ENCODE assay signal across 1 cellular context in the genomic region with DNA sequence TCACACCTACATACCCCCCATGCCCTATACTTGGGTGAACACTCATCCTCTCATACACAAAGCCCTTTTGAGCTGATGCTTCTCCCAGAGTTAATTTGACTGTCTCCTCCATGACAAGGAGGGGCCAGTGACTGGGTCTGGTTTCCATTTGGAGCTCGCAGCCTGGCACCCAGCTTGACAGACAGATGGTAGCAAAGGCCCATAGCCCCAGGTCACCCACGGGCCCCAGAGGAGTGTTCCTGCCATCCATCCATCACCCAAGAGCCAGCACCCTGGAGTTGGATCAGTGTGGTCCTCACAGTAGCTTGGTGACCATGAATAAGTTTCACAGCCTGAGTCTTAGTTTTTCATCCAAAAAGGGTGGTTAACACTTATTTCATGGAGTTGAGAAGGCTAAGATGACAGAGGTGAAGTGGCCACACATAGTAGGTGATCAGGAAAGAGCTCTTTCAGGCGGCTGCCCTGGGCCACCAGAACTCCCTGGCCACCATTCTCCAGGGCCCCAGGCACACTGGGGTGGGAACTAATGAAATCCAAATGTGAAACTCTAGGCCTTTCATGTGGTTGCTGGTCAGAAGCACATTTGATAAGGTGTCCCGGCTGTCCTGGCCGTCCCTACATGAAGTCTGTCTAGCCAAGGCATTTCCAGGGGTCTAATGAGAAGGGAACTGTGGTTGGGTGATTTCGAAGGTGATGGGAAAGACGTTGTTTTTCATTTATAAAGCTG.
TF ChIP-seq lines count a peak whose summit lies in the region.

No MANE protein-coding gene starts in this region.

TF ChIP-seq in GM23338, 12 proteins besides CTCF, POLR2A, EP300 and RAD21 (continued from another document):
- no peak for TF ChIP-seq ZNF462 (CRISPR knock-in tag; IDR thresholded peaks at IDR 0.05)
- TF ChIP-seq ZNF331 (CRISPR knock-in tag; IDR thresholded peaks at IDR 0.05; ENCODE audit: low read depth): no peak
- no peak for TF ChIP-seq ZNF114 (CRISPR knock-in tag; IDR thresholded peaks at IDR 0.05)
- no peak for TF ChIP-seq CREB1 (CRISPR knock-in tag; IDR thresholded peaks at IDR 0.05; ENCODE audit: low read depth)
- no peak for TF ChIP-seq EZH2 (IDR thresholded peaks at IDR 0.05; ENCODE audit: low read depth, unreplicated experiment)
- no peak for TF ChIP-seq POLR2AphosphoS5 (IDR thresholded peaks at IDR 0.05; ENCODE audit: low read depth)
- TF ChIP-seq STAT1 (IDR thresholded peaks at IDR 0.05; ENCODE audit: unreplicated experiment): no peak
